ENCODE assay signal across 23 cellular contexts in genomic region chr6:141242957-141243356, GRCh38.
"Had no signal": no experiment of that assay in that cellular context is flagged by ENCODE, and none has a peak within 500 bp of the region (broad histone marks: within the 10 kb centered on the region; RNA-seq: fewer than 3 reads in every experiment).

No MANE protein-coding gene starts in this region.

- ATAC-seq: left lobe of liver; natural killer cell treated with Interleukin-12 subunit alpha and Interleukin-12 subunit beta and Interleukin-15 and Interleukin-18, amount 100 ng/mL, for 72 hours; stimulated activated naive CD8-positive, alpha-beta T cell treated with anti-CD3 and anti-CD28 coated beads, Interleukin-15, amount 100 ng/mL, for 72 hours had no signal

- FAIRE-seq: keratinocyte had no signal

- H3K27ac ChIP-seq: colonic mucosa, esophagus squamous epithelium, neutrophil, parathyroid adenoma, right atrium auricular region, skin epidermis, suprapubic skin had no signal

- H3K4me3 ChIP-seq: colonic mucosa, esophagus squamous epithelium, lung, right atrium auricular region, skin epidermis, suprapubic skin had no signal

- H3K27me3 ChIP-seq: colonic mucosa, esophagus squamous epithelium, neutrophil, right atrium auricular region, suprapubic skin had no signal

- H3K36me3 ChIP-seq: colonic mucosa, esophagus squamous epithelium, neutrophil, right atrium auricular region, suprapubic skin had no signal

- H3K9me3 ChIP-seq: colonic mucosa, esophagus squamous epithelium, neutrophil, right atrium auricular region, suprapubic skin had no signal

- DNase-seq: central memory CD4-positive, alpha-beta T cell; colonic mucosa; effector CD8-positive, alpha-beta T cell; erythroblast; esophagus squamous epithelium; foreskin melanocyte; hypothalamus; immature natural killer cell; naive B cell; stimulated activated CD4-positive, alpha-beta T cell treated with anti-CD3 and anti-CD28 coated beads, Interleukin-15, amount 100 ng/mL, for 24 hours; stimulated activated CD4-positive, alpha-beta T cell treated with anti-CD3 and anti-CD28 coated beads, Interleukin-4, amount 100 ng/mL, for 1 hour; stimulated activated CD8-positive, alpha-beta memory T cell treated with anti-CD3 and anti-CD28 coated beads, Interleukin-4, amount 100 ng/mL, for 48 hours; stimulated activated naive CD4-positive, alpha-beta T cell; stimulated activated naive CD8-positive, alpha-beta T cell treated with anti-CD3 and anti-CD28 coated beads, Interleukin-15, amount 100 ng/mL, for 72 hours had no signal

- H3K4me1 ChIP-seq: colonic mucosa, esophagus squamous epithelium, parathyroid adenoma, right atrium auricular region, suprapubic skin had no signal
